ENCODE assay signal across 30 cellular contexts in the genomic region with DNA sequence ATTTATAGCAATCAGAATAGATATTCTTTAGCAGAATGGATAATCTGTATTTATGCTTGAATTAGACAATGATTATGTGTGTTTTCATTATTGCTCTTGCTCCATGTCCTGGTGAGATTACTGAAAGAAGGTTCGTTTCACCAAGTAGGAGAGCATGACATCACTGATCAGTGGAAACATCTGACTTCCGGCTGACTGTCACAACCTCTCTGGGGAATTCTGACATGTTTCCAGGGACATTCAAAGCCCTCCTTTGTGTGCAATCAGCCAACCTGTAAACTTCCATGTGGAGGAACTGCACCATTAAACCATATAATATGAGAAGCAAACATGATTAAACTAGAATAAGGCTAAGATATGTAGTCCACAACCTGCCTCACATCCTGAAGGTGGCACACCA.
"Had no signal": no experiment of that assay in that cellular context is flagged by ENCODE, and none has a peak within 500 bp of the region (broad histone marks: within the 10 kb centered on the region; RNA-seq: fewer than 3 reads in every experiment).

No MANE protein-coding gene starts in this region.

- DNase-seq: activated CD4-positive, alpha-beta T cell treated with anti-CD3 and anti-CD28 coated beads for 36 hours; activated CD4-positive, CD25-positive, alpha-beta regulatory T cell; activated CD8-positive, alpha-beta memory T cell treated with anti-CD3 and anti-CD28 coated beads, Interleukin-2, amount 10 ng/mL, durations not matched to agents 7 days and 5 days; activated CD8-positive, alpha-beta T cell treated with anti-CD3 and anti-CD28 coated beads, Interleukin-2, amount 10 ng/mL, durations not matched to agents 7 days and 5 days; activated effector memory CD4-positive, alpha-beta T cell treated with Interleukin-2 at 50 U/mL for 16 hours; activated naive CD4-positive, alpha-beta T cell treated with Interleukin-2 at 50 U/mL for 16 hours; activated naive CD8-positive, alpha-beta T cell treated with anti-CD3 and anti-CD28 coated beads, Interleukin-2, amount 10 ng/mL, durations not matched to agents 7 days and 5 days; activated T-cell treated with anti-CD3 and anti-CD28 coated beads, Interleukin-2, amount 50 U/mL, for 48 hours; cerebellar nuclear complex; colonic mucosa; effector memory CD8-positive, alpha-beta T cell; foreskin fibroblast; left ventricle myocardium inferior; mammary epithelial cell; pancreas; retina; stimulated activated CD4-positive, alpha-beta T cell treated with anti-CD3 and anti-CD28 coated beads, Interleukin-12 subunit alpha, Interleukin-12 subunit beta, amount 100 ng/mL, for 4 hours; stimulated activated CD4-positive, alpha-beta T cell treated with anti-CD3 and anti-CD28 coated beads, Interleukin-4, amount 100 ng/mL, for 1 hour; stimulated activated naive CD8-positive, alpha-beta T cell treated with anti-CD3 and anti-CD28 coated beads, Interleukin-15, Interleukin-2, amounts not matched to agents 100 U/mL and 50 U/mL, for 24 hours; testis; transverse colon had no signal

- H3K27me3 Mint-ChIP-seq: activated CD4-positive, alpha-beta T cell treated with anti-CD3 and anti-CD28 coated beads for 36 hours; activated CD8-positive, alpha-beta memory T cell treated with anti-CD3 and anti-CD28 coated beads, Interleukin-2, amount 10 ng/mL, durations not matched to agents 7 days and 5 days; activated naive CD8-positive, alpha-beta T cell treated with anti-CD3 and anti-CD28 coated beads, Interleukin-2, amount 10 ng/mL, durations not matched to agents 7 days and 5 days; brain; effector memory CD8-positive, alpha-beta T cell had no signal

- H3K9me3 Mint-ChIP-seq: activated naive CD8-positive, alpha-beta T cell treated with anti-CD3 and anti-CD28 coated beads, Interleukin-2, amount 10 ng/mL, durations not matched to agents 7 days and 5 days; brain; effector memory CD8-positive, alpha-beta T cell; nephron had no signal

- H3K36me3 Mint-ChIP-seq: activated CD8-positive, alpha-beta memory T cell treated with anti-CD3 and anti-CD28 coated beads, Interleukin-2, amount 10 ng/mL, durations not matched to agents 7 days and 5 days; activated naive CD8-positive, alpha-beta T cell treated with anti-CD3 and anti-CD28 coated beads, Interleukin-2, amount 10 ng/mL, durations not matched to agents 7 days and 5 days; brain had no signal

- H3K9me3 ChIP-seq: ascending aorta, colonic mucosa, left ventricle myocardium inferior, neutrophil, pancreas, prostate gland, testis, transverse colon had no signal

- H3K27me3 ChIP-seq: ascending aorta, cardiac muscle cell, colonic mucosa, neutrophil, pancreas, testis, transverse colon had no signal

- H3K4me3 ChIP-seq: ascending aorta, cardiac muscle cell, colonic mucosa, left ventricle myocardium inferior, pancreas, prostate gland, skin epidermis, testis, transverse colon had no signal

- H3K36me3 ChIP-seq: ascending aorta, cardiac muscle cell, colonic mucosa, left ventricle myocardium inferior, neutrophil, pancreas, prostate gland, transverse colon had no signal

- H3K27ac Mint-ChIP-seq: activated CD4-positive, alpha-beta T cell treated with anti-CD3 and anti-CD28 coated beads for 36 hours; activated CD8-positive, alpha-beta memory T cell treated with anti-CD3 and anti-CD28 coated beads, Interleukin-2, amount 10 ng/mL, durations not matched to agents 7 days and 5 days; activated CD8-positive, alpha-beta T cell treated with anti-CD3 and anti-CD28 coated beads, Interleukin-2, amount 10 ng/mL, durations not matched to agents 7 days and 5 days; activated naive CD8-positive, alpha-beta T cell treated with anti-CD3 and anti-CD28 coated beads, Interleukin-2, amount 10 ng/mL, durations not matched to agents 7 days and 5 days; brain; effector memory CD8-positive, alpha-beta T cell; nephron had no signal

- ATAC-seq: activated CD4-positive, alpha-beta T cell treated with anti-CD3 and anti-CD28 coated beads for 36 hours; activated CD8-positive, alpha-beta memory T cell treated with anti-CD3 and anti-CD28 coated beads, Interleukin-2, amount 10 ng/mL, durations not matched to agents 7 days and 5 days; activated CD8-positive, alpha-beta T cell treated with anti-CD3 and anti-CD28 coated beads, Interleukin-2, amount 10 ng/mL, durations not matched to agents 7 days and 5 days; effector memory CD8-positive, alpha-beta T cell; esophagus mucosa; pancreas; sciatic nerve; stimulated activated naive CD8-positive, alpha-beta T cell treated with anti-CD3 and anti-CD28 coated beads, Interleukin-15, Interleukin-2, amounts not matched to agents 100 U/mL and 50 U/mL, for 24 hours had no signal

- H3K4me3 Mint-ChIP-seq: activated CD4-positive, alpha-beta T cell treated with anti-CD3 and anti-CD28 coated beads for 36 hours; activated CD8-positive, alpha-beta memory T cell treated with anti-CD3 and anti-CD28 coated beads, Interleukin-2, amount 10 ng/mL, durations not matched to agents 7 days and 5 days; activated CD8-positive, alpha-beta T cell treated with anti-CD3 and anti-CD28 coated beads, Interleukin-2, amount 10 ng/mL, durations not matched to agents 7 days and 5 days; activated naive CD8-positive, alpha-beta T cell treated with anti-CD3 and anti-CD28 coated beads, Interleukin-2, amount 10 ng/mL, durations not matched to agents 7 days and 5 days; brain; effector memory CD8-positive, alpha-beta T cell; nephron had no signal

- H3K27ac ChIP-seq: ascending aorta, cardiac muscle cell, colonic mucosa, left ventricle myocardium inferior, neutrophil, pancreas, prostate gland, skin epidermis, testis, transverse colon had no signal

- H3K4me1 Mint-ChIP-seq: activated CD4-positive, alpha-beta T cell treated with anti-CD3 and anti-CD28 coated beads for 36 hours; activated CD8-positive, alpha-beta memory T cell treated with anti-CD3 and anti-CD28 coated beads, Interleukin-2, amount 10 ng/mL, durations not matched to agents 7 days and 5 days; activated naive CD8-positive, alpha-beta T cell treated with anti-CD3 and anti-CD28 coated beads, Interleukin-2, amount 10 ng/mL, durations not matched to agents 7 days and 5 days; brain; nephron had no signal

- H3K4me1 ChIP-seq: ascending aorta, colonic mucosa, left ventricle myocardium inferior, pancreas, prostate gland, testis, transverse colon had no signal
